34 cellular contexts compared by ENCODE assay signal in genomic region chr5:68011259-68011760, GRCh38.
"Had no signal": no experiment of that assay in that cellular context is flagged by ENCODE, and none has a peak within 500 bp of the region (broad histone marks: within the 10 kb centered on the region; RNA-seq: fewer than 3 reads in every experiment).

No MANE protein-coding gene starts in this region.

- H3K27ac ChIP-seq: ascending aorta, body of pancreas, breast epithelium, VCaP had no signal

- H3K36me3 Mint-ChIP-seq: activated CD8-positive, alpha-beta memory T cell treated with anti-CD3 and anti-CD28 coated beads, Interleukin-2, amount 10 ng/mL, durations not matched to agents 7 days and 5 days; activated naive CD4-positive, alpha-beta T cell treated with anti-CD3 and anti-CD28 coated beads, Interleukin-2, amount 10 ng/mL, durations not matched to agents 7 days and 5 days; activated naive CD4-positive, alpha-beta T cell treated with anti-CD3 and anti-CD28 coated beads, Interleukin-2, amount 50 U/mL, for 24 hours; activated naive CD8-positive, alpha-beta T cell treated with anti-CD3 and anti-CD28 coated beads, Interleukin-2, amount 10 ng/mL, durations not matched to agents 7 days and 5 days had no signal

- H3K27me3 ChIP-seq: ascending aorta, body of pancreas, brain microvascular endothelial cell, breast epithelium had no signal

- H3K27me3 Mint-ChIP-seq: activated B cell treated with CpG ODN at 0.5 μM for 24 hours; activated CD4-positive, alpha-beta memory T cell treated with anti-CD3 and anti-CD28 coated beads, Interleukin-2, amount 10 ng/mL, durations not matched to agents 7 days and 5 days; activated CD4-positive, alpha-beta T cell treated with anti-CD3 and anti-CD28 coated beads, Interleukin-2, amount 10 ng/mL, durations not matched to agents 24 days and 14 days; activated CD8-positive, alpha-beta memory T cell treated with anti-CD3 and anti-CD28 coated beads, Interleukin-2, amount 10 ng/mL, durations not matched to agents 7 days and 5 days; activated naive CD4-positive, alpha-beta T cell treated with anti-CD3 and anti-CD28 coated beads, Interleukin-2, amount 10 ng/mL, durations not matched to agents 7 days and 5 days; activated naive CD8-positive, alpha-beta T cell treated with anti-CD3 and anti-CD28 coated beads, Interleukin-2, amount 10 ng/mL, durations not matched to agents 7 days and 5 days; activated naive CD8-positive, alpha-beta T cell treated with anti-CD3 and anti-CD28 coated beads, Interleukin-2, amount 50 U/mL, for 24 hours had no signal

- H3K36me3 ChIP-seq: ascending aorta, brain microvascular endothelial cell, breast epithelium had no signal

- DNase-seq: activated B cell treated with CpG ODN at 0.5 μM for 24 hours; activated CD4-positive, alpha-beta memory T cell treated with anti-CD3 and anti-CD28 coated beads, Interleukin-2, amount 10 ng/mL, durations not matched to agents 7 days and 5 days; activated CD4-positive, alpha-beta T cell treated with anti-CD3 and anti-CD28 coated beads for 4 hours; activated CD4-positive, alpha-beta T cell treated with anti-CD3 and anti-CD28 coated beads, Interleukin-2, amount 10 ng/mL, durations not matched to agents 24 days and 14 days; activated CD4-positive, alpha-beta T cell treated with anti-CD3 and anti-CD28 coated beads, Interleukin-2, amount 50 U/mL, for 1 hour; activated CD4-positive, alpha-beta T cell treated with anti-CD3 and anti-CD28 coated beads, Interleukin-2, amount 50 U/mL, for 48 hours; activated CD4-positive, CD25-positive, alpha-beta regulatory T cell treated with anti-CD3 and anti-CD28 coated beads, Interleukin-2, amount 50 U/mL, for 72 hours; activated CD8-positive, alpha-beta memory T cell treated with anti-CD3 and anti-CD28 coated beads, Interleukin-2, amount 10 ng/mL, durations not matched to agents 7 days and 5 days; activated CD8-positive, alpha-beta memory T cell treated with anti-CD3 and anti-CD28 coated beads, Interleukin-2, amount 50 U/mL, for 48 hours; activated effector memory CD4-positive, alpha-beta T cell treated with Interleukin-2 at 50 U/mL for 16 hours; activated gamma-delta T cell; activated naive CD4-positive, alpha-beta T cell treated with anti-CD3 and anti-CD28 coated beads, Interleukin-2, amount 10 ng/mL, durations not matched to agents 7 days and 5 days; activated naive CD4-positive, alpha-beta T cell treated with Interleukin-2 at 50 U/mL for 16 hours; activated naive CD8-positive, alpha-beta T cell treated with anti-CD3 and anti-CD28 coated beads, Interleukin-2, amount 10 ng/mL, durations not matched to agents 7 days and 5 days; activated naive CD8-positive, alpha-beta T cell treated with anti-CD3 and anti-CD28 coated beads, Interleukin-2, amount 50 U/mL, for 24 hours; activated T-cell treated with anti-CD3 and anti-CD28 coated beads, Interleukin-2, amount 50 U/mL, for 24 hours; activated T-cell treated with anti-CD3 and anti-CD28 coated beads, Interleukin-2, amount 50 U/mL, for 48 hours; amygdala; anterior cingulate cortex; body of pancreas; central memory CD4-positive, alpha-beta T cell; T-helper 1 cell; T-helper 2 cell; T-helper 9 cell had no signal

- H3K4me3 Mint-ChIP-seq: activated B cell treated with CpG ODN at 0.5 μM for 24 hours; activated CD4-positive, alpha-beta memory T cell treated with anti-CD3 and anti-CD28 coated beads, Interleukin-2, amount 10 ng/mL, durations not matched to agents 7 days and 5 days; activated CD4-positive, alpha-beta T cell treated with anti-CD3 and anti-CD28 coated beads, Interleukin-2, amount 10 ng/mL, durations not matched to agents 24 days and 14 days; activated CD8-positive, alpha-beta memory T cell treated with anti-CD3 and anti-CD28 coated beads, Interleukin-2, amount 10 ng/mL, durations not matched to agents 7 days and 5 days; activated naive CD4-positive, alpha-beta T cell treated with anti-CD3 and anti-CD28 coated beads, Interleukin-2, amount 10 ng/mL, durations not matched to agents 7 days and 5 days; activated naive CD4-positive, alpha-beta T cell treated with anti-CD3 and anti-CD28 coated beads, Interleukin-2, amount 50 U/mL, for 24 hours; activated naive CD8-positive, alpha-beta T cell; activated naive CD8-positive, alpha-beta T cell treated with anti-CD3 and anti-CD28 coated beads, Interleukin-2, amount 10 ng/mL, durations not matched to agents 7 days and 5 days; activated naive CD8-positive, alpha-beta T cell treated with anti-CD3 and anti-CD28 coated beads, Interleukin-2, amount 50 U/mL, for 24 hours; activated T-cell treated with anti-CD3 and anti-CD28 coated beads, Interleukin-2, amount 50 U/mL, for 24 hours; T-helper 1 cell treated with Interleukin-12 subunit alpha and Interleukin-12 subunit beta and Interleukin-4 antibody, amounts not matched to agents 30 μg/mL and 1 μg/mL, for 36 hours; T-helper 2 cell treated with Interferon-gamma antibody and Interleukin-4, amounts not matched to agents 5 μg/mL and 100 μg/mL, for 36 hours had no signal

- H3K27ac Mint-ChIP-seq: activated B cell treated with CpG ODN at 0.5 μM for 24 hours; activated CD4-positive, alpha-beta memory T cell treated with anti-CD3 and anti-CD28 coated beads, Interleukin-2, amount 10 ng/mL, durations not matched to agents 7 days and 5 days; activated CD4-positive, alpha-beta T cell treated with anti-CD3 and anti-CD28 coated beads, Interleukin-2, amount 10 ng/mL, durations not matched to agents 24 days and 14 days; activated CD8-positive, alpha-beta memory T cell treated with anti-CD3 and anti-CD28 coated beads, Interleukin-2, amount 10 ng/mL, durations not matched to agents 7 days and 5 days; activated naive CD4-positive, alpha-beta T cell treated with anti-CD3 and anti-CD28 coated beads, Interleukin-2, amount 10 ng/mL, durations not matched to agents 7 days and 5 days; activated naive CD4-positive, alpha-beta T cell treated with anti-CD3 and anti-CD28 coated beads, Interleukin-2, amount 50 U/mL, for 24 hours; activated naive CD8-positive, alpha-beta T cell; activated naive CD8-positive, alpha-beta T cell treated with anti-CD3 and anti-CD28 coated beads, Interleukin-2, amount 10 ng/mL, durations not matched to agents 7 days and 5 days; activated naive CD8-positive, alpha-beta T cell treated with anti-CD3 and anti-CD28 coated beads, Interleukin-2, amount 50 U/mL, for 24 hours; activated T-cell treated with anti-CD3 and anti-CD28 coated beads, Interleukin-2, amount 50 U/mL, for 24 hours; activated T-helper 2 cell treated with anti-CD3 and anti-CD28 coated beads, Interferon-gamma antibody, Interleukin-2, Interleukin-4, amounts not matched to agents 10 μg/mL and 5 μg/mL and 100 μg/mL, durations not matched to agents 14 hours and 24 hours and 36 hours; T-helper 1 cell treated with Interleukin-12 subunit alpha and Interleukin-12 subunit beta and Interleukin-4 antibody, amounts not matched to agents 30 μg/mL and 1 μg/mL, for 36 hours; T-helper 2 cell treated with Interferon-gamma antibody and Interleukin-4, amounts not matched to agents 5 μg/mL and 100 μg/mL, for 36 hours had no signal

- H3K4me1 Mint-ChIP-seq: activated CD4-positive, alpha-beta memory T cell treated with anti-CD3 and anti-CD28 coated beads, Interleukin-2, amount 10 ng/mL, durations not matched to agents 7 days and 5 days; activated CD4-positive, alpha-beta T cell treated with anti-CD3 and anti-CD28 coated beads, Interleukin-2, amount 10 ng/mL, durations not matched to agents 24 days and 14 days; activated CD8-positive, alpha-beta memory T cell treated with anti-CD3 and anti-CD28 coated beads, Interleukin-2, amount 10 ng/mL, durations not matched to agents 7 days and 5 days; activated naive CD4-positive, alpha-beta T cell treated with anti-CD3 and anti-CD28 coated beads, Interleukin-2, amount 10 ng/mL, durations not matched to agents 7 days and 5 days; activated naive CD4-positive, alpha-beta T cell treated with anti-CD3 and anti-CD28 coated beads, Interleukin-2, amount 50 U/mL, for 24 hours; activated naive CD8-positive, alpha-beta T cell treated with anti-CD3 and anti-CD28 coated beads, Interleukin-2, amount 10 ng/mL, durations not matched to agents 7 days and 5 days; activated naive CD8-positive, alpha-beta T cell treated with anti-CD3 and anti-CD28 coated beads, Interleukin-2, amount 50 U/mL, for 24 hours had no signal

- H3K4me1 ChIP-seq: ascending aorta, body of pancreas, breast epithelium had no signal

- H3K9me3 Mint-ChIP-seq: activated B cell treated with CpG ODN at 0.5 μM for 24 hours; activated CD4-positive, alpha-beta T cell treated with anti-CD3 and anti-CD28 coated beads, Interleukin-2, amount 10 ng/mL, durations not matched to agents 24 days and 14 days; activated naive CD4-positive, alpha-beta T cell treated with anti-CD3 and anti-CD28 coated beads, Interleukin-2, amount 50 U/mL, for 24 hours; activated naive CD8-positive, alpha-beta T cell treated with anti-CD3 and anti-CD28 coated beads, Interleukin-2, amount 50 U/mL, for 24 hours; activated T-cell treated with anti-CD3 and anti-CD28 coated beads, Interleukin-2, amount 50 U/mL, for 24 hours; activated T-helper 2 cell treated with anti-CD3 and anti-CD28 coated beads, Interferon-gamma antibody, Interleukin-2, Interleukin-4, amounts not matched to agents 10 μg/mL and 5 μg/mL and 100 μg/mL, durations not matched to agents 14 hours and 24 hours and 36 hours; T-helper 2 cell treated with Interferon-gamma antibody and Interleukin-4, amounts not matched to agents 5 μg/mL and 100 μg/mL, for 36 hours had no signal

- FAIRE-seq: TTC549 had no signal

- H3K9me3 ChIP-seq: ascending aorta, body of pancreas, breast epithelium had no signal

- H3K4me3 ChIP-seq: ascending aorta, body of pancreas, breast epithelium had no signal

- ATAC-seq: activated CD8-positive, alpha-beta memory T cell treated with anti-CD3 and anti-CD28 coated beads, Interleukin-2, amount 10 ng/mL, durations not matched to agents 7 days and 5 days; activated naive CD8-positive, alpha-beta T cell treated with anti-CD3 and anti-CD28 coated beads, Interleukin-2, amount 50 U/mL, for 24 hours; body of pancreas had no signal
